19 cellular contexts compared by ENCODE assay signal in genomic region chr3:57892423-57892822, GRCh38.
DNase-seq lines count a peak whose midpoint lies in the region; ATAC-seq and TF ChIP-seq lines count a peak whose summit lies in the region.
"Had no signal": no experiment of that assay in that cellular context is flagged by ENCODE, and none has a peak within 500 bp of the region (broad histone marks: within the 10 kb centered on the region; RNA-seq: fewer than 3 reads in every experiment).

No MANE protein-coding gene starts in this region.

- no peaks in the 10 kb centered on the region for H4K20me1 ChIP-seq in osteoblast (ENCODE audit: insufficient read depth, low read length)

- H3K4me1 ChIP-seq in heart right ventricle: peaks cover 0 to 28% (median 6%) of the 10 kb centered on the region in 9 donors
- peaks cover 7% of the 10 kb centered on the region for H3K4me1 ChIP-seq in osteoblast (ENCODE audit: insufficient read depth, low read length)
- no peaks in the 10 kb centered on the region for H3K4me1 ChIP-seq in SJCRH30

- peaks cover 0 to 26% (median 4%) of the 10 kb centered on the region in 9 donors for H3K36me3 ChIP-seq in heart right ventricle
- peaks cover 3% of the 10 kb centered on the region for H3K36me3 ChIP-seq in osteoblast (ENCODE audit: insufficient read depth, low read length)
- H3K36me3 ChIP-seq in SJCRH30: no peaks in the 10 kb centered on the region

- 49 to 73% methylated on average over 3 of the region's 3 CpGs for WGBS in heart right ventricle, 2 donors

- TF ChIP-seq CTCF in heart right ventricle (IDR thresholded peaks at IDR 0.05) (no peak), coronary artery (IDR thresholded peaks at IDR 0.05) (no peak), osteoblast (IDR thresholded peaks at IDR 0.05; ENCODE audit: extremely low read depth, low read depth, low read length) (no peak)

- H3K27ac ChIP-seq in heart right ventricle (peak overlapping the region in 9 of 10 donors; percentile 59 to 94 (median 87)), coronary artery (peak overlapping the region; percentile 78 to 80), osteoblast (ENCODE audit: low read depth, low read length) (peak overlapping the region; percentile 33), SJCRH30 (no peak overlapping the region)

- H3K27me3 ChIP-seq in heart right ventricle (no peaks in the 10 kb centered on the region), osteoblast (ENCODE audit: insufficient read depth, low read length) (no peaks in the 10 kb centered on the region), SJCRH30 (no peaks in the 10 kb centered on the region)

- H2AFZ ChIP-seq in osteoblast (ENCODE audit: low read length): no peak overlapping the region

- no peak overlapping the region for H3K4me2 ChIP-seq in osteoblast (ENCODE audit: insufficient read depth, low read length)

- no peaks in the 10 kb centered on the region for H3K9me3 ChIP-seq in heart right ventricle
- H3K9me3 ChIP-seq in osteoblast (ENCODE audit: low read depth, low read length): no peaks in the 10 kb centered on the region
- no peaks in the 10 kb centered on the region for H3K9me3 ChIP-seq in SJCRH30 (replicated peaks)

- intact Hi-C loops in heart right ventricle (cut with DNase I): no loop called here
- intact Hi-C loops in Right ventricle myocardium superior (cut with DNase I): no loop called here

- DNase-seq in heart right ventricle (no peak), Right ventricle myocardium superior (no peak), coronary artery (ENCODE audit: low spot score) (no peak), osteoblast (ENCODE audit: insufficient read length, low spot score, missing footprints) (no peak), SKM-1 treated with dmso at 0.1 percent for 144 hours (lab: John Stamatoyannopoulos, UW; ENCODE audit: unreplicated experiment) (no peak), SJCRH30 (no peak)
- no peak for DNase-seq in activated CD8-positive, alpha-beta memory T cell treated with anti-CD3 and anti-CD28 coated beads, Interleukin-2, amount 50 U/mL, for 48 hours
- DNase-seq: activated CD4-positive, CD25-positive, alpha-beta regulatory T cell; activated gamma-delta T cell; anterior cingulate cortex; CD8-positive, alpha-beta T cell; EL; foreskin melanocyte; NCI-H2029; NCI-H526; small intestine; stimulated activated naive CD4-positive, alpha-beta T cell treated with Interleukin-2 at 50 U/mL for 16 hours had no signal

- ATAC-seq in heart right ventricle (peak in 3 of 8 donors; percentile 1 to 66 (median 5)), Right ventricle myocardium superior (ENCODE audit: poor library complexity) (no peak), HG03469 (IDR thresholded peaks at IDR 0.05; ENCODE audit: unreplicated experiment) (no peak)
- ATAC-seq: CD8-positive, alpha-beta T cell; HCT116 had no signal

- peak overlapping the region in 8 of 10 donors; percentile 20 to 56 (median 51) for H3K4me3 ChIP-seq in heart right ventricle
- peak overlapping the region; percentile 36 for H3K4me3 ChIP-seq in coronary artery
- H3K4me3 ChIP-seq in osteoblast (ENCODE audit: insufficient read depth, low read length): no peak overlapping the region
- no peak overlapping the region for H3K4me3 ChIP-seq in SJCRH30

- no peaks in the 10 kb centered on the region for H3K79me2 ChIP-seq in osteoblast (ENCODE audit: insufficient read depth, low read length)

Comparison
In these comparisons a context has a peak if more than half of its experiments do, and no peak if none do; other contexts are left out.
1. H3K4me3 ChIP-seq: peak in heart right ventricle (8 of 10) and coronary artery (single experiment); none in osteoblast (single experiment) and SJCRH30 (single experiment).